ENCODE assay signal across 1 cellular context in genomic region chr15:29018406-29018805, GRCh38.
A peak's percentile ranks its signal among the peaks of the same experiment; 100 is the strongest.
TF ChIP-seq lines count a peak whose summit lies in the region.

No MANE protein-coding gene starts in this region.

TF ChIP-seq in GM23338, 12 proteins besides CTCF, POLR2A, EP300 and RAD21 (continued from another document):
- TF ChIP-seq, protein P1, sequence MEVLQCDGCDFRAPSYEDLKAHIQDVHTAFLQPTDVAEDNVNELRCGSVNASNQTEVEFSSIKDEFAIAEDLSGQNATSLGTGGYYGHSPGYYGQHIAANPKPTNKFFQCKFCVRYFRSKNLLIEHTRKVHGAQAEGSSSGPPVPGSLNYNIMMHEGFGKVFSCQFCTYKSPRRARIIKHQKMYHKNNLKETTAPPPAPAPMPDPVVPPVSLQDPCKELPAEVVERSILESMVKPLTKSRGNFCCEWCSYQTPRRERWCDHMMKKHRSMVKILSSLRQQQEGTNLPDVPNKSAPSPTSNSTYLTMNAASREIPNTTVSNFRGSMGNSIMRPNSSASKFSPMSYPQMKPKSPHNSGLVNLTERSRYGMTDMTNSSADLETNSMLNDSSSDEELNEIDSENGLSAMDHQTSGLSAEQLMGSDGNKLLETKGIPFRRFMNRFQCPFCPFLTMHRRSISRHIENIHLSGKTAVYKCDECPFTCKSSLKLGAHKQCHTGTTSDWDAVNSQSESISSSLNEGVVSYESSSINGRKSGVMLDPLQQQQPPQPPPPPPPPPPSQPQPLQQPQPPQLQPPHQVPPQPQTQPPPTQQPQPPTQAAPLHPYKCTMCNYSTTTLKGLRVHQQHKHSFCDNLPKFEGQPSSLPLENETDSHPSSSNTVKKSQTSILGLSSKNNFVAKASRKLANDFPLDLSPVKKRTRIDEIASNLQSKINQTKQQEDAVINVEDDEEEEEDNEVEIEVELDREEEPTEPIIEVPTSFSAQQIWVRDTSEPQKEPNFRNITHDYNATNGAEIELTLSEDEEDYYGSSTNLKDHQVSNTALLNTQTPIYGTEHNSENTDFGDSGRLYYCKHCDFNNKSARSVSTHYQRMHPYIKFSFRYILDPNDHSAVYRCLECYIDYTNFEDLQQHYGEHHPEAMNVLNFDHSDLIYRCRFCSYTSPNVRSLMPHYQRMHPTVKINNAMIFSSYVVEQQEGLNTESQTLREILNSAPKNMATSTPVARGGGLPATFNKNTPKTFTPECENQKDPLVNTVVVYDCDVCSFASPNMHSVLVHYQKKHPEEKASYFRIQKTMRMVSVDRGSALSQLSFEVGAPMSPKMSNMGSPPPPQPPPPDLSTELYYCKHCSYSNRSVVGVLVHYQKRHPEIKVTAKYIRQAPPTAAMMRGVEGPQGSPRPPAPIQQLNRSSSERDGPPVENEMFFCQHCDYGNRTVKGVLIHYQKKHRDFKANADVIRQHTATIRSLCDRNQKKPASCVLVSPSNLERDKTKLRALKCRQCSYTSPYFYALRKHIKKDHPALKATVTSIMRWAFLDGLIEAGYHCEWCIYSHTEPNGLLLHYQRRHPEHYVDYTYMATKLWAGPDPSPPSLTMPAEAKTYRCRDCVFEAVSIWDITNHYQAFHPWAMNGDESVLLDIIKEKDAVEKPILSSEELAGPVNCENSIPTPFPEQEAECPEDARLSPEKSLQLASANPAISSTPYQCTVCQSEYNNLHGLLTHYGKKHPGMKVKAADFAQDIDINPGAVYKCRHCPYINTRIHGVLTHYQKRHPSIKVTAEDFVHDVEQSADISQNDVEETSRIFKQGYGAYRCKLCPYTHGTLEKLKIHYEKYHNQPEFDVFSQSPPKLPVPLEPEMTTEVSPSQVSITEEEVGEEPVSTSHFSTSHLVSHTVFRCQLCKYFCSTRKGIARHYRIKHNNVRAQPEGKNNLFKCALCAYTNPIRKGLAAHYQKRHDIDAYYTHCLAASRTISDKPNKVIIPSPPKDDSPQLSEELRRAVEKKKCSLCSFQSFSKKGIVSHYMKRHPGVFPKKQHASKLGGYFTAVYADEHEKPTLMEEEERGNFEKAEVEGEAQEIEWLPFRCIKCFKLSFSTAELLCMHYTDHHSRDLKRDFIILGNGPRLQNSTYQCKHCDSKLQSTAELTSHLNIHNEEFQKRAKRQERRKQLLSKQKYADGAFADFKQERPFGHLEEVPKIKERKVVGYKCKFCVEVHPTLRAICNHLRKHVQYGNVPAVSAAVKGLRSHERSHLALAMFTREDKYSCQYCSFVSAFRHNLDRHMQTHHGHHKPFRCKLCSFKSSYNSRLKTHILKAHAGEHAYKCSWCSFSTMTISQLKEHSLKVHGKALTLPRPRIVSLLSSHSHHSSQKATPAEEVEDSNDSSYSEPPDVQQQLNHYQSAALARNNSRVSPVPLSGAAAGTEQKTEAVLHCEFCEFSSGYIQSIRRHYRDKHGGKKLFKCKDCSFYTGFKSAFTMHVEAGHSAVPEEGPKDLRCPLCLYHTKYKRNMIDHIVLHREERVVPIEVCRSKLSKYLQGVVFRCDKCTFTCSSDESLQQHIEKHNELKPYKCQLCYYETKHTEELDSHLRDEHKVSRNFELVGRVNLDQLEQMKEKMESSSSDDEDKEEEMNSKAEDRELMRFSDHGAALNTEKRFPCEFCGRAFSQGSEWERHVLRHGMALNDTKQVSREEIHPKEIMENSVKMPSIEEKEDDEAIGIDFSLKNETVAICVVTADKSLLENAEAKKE (CRISPR knock-in tag; IDR thresholded peaks at IDR 0.05), result 0 out of 2 replicates have a peak, but pooled peaks have one; percentile 34
- no peak for TF ChIP-seq CREB1 (CRISPR knock-in tag; IDR thresholded peaks at IDR 0.05; ENCODE audit: low read depth)
